ENCODE assay signal across 8 cellular contexts in genomic region chr7:130667593-130668257, GRCh38. TPM values are rescaled to one million over a fixed set of nuclear protein-coding genes. Genes with fewer than 3 reads are reported as not detected.
DNase-seq lines count a peak whose midpoint lies in the region; ATAC-seq and TF ChIP-seq lines count a peak whose summit lies in the region.

No MANE protein-coding gene starts in this region.

- H3K79me2 ChIP-seq in GM23248 (ENCODE audit: insufficient read depth): no peaks in the 10 kb centered on the region

- CTCF ChIA-PET in CD4-positive, alpha-beta T cell (lab: Charles Lee): no interaction called here

- H3K4me2 ChIP-seq in GM23248 (ENCODE audit: unreplicated experiment): peak overlapping the region; percentile 75

- H3K27me3 ChIP-seq in CD4-positive, alpha-beta T cell (ENCODE audit: control insufficient read depth, insufficient read depth, low read length): no peaks in the 10 kb centered on the region
- no peaks in the 10 kb centered on the region for H3K27me3 ChIP-seq in GM23248 (replicated peaks; ENCODE audit: insufficient read depth)
- H3K27me3 ChIP-seq in esophagus squamous epithelium: no peaks in the 10 kb centered on the region

- H3K27ac Mint-ChIP-seq in CD4-positive, alpha-beta T cell: peak overlapping the region; percentile 82
- peak overlapping the region; percentile 62 for H3K27ac Mint-ChIP-seq in osteocyte (ENCODE audit: unreplicated experiment)

- TF ChIP-seq POLR2A in esophagus squamous epithelium (IDR thresholded peaks at IDR 0.05): no peak

- TF ChIP-seq CTCF in CD4-positive, alpha-beta T cell (IDR thresholded peaks at IDR 0.05): no peak
- TF ChIP-seq CTCF in esophagus squamous epithelium (IDR thresholded peaks at IDR 0.05) (no peak), osteocyte (IDR thresholded peaks at IDR 0.05) (no peak)

- H3K27ac ChIP-seq in CD4-positive, alpha-beta T cell (ENCODE audit: low read depth, low read length): no peak overlapping the region
- H3K27ac ChIP-seq in GM23248 (no peak overlapping the region), SK-N-MC (0 out of 2 replicates have a peak overlapping the region, but pooled peaks have one; percentile 12), esophagus squamous epithelium (peak overlapping the region; percentile 74 to 90 (median 84))

- H2AFZ ChIP-seq in GM23248: peak overlapping the region; percentile 85

- peak overlapping the region; percentile 78 for H3K9ac ChIP-seq in GM23248
- H3K9ac ChIP-seq in SK-N-MC (ENCODE audit: insufficient read length): peak overlapping the region; percentile 78

- POLR2A ChIA-PET in CD4-positive, alpha-beta T cell (lab: Charles Lee): interaction anchor here (0.6 kb wide), 1 partner anchor 66 kb away, joined by 3 read pairs; the partner anchor contains the start of gene KLF14

- no peaks in the 10 kb centered on the region for H3K9me3 ChIP-seq in CD4-positive, alpha-beta T cell (ENCODE audit: control insufficient read depth, low read length)
- H3K9me3 ChIP-seq in GM23248 (ENCODE audit: low read depth) (no peaks in the 10 kb centered on the region), SK-N-MC (ENCODE audit: low read depth, low read length) (no peaks in the 10 kb centered on the region), esophagus squamous epithelium (no peaks in the 10 kb centered on the region)

- no peak for DNase-seq in CD4-positive, alpha-beta T cell
- DNase-seq in GM23248 (peak; percentile 33), SK-N-MC (ENCODE audit: low read depth, low spot score) (no peak), esophagus squamous epithelium (lab: John Stamatoyannopoulos, UW) (no peak), osteocyte (ENCODE audit: extremely low spot score, unreplicated experiment) (no peak), HK-2 (ENCODE audit: unreplicated experiment) (no peak), GM19240 (ENCODE audit: insufficient read length, low spot score) (no peak)

- H4K20me1 ChIP-seq in GM23248 (ENCODE audit: insufficient read depth): no peaks in the 10 kb centered on the region

- no peaks in the 10 kb centered on the region for H3K9me2 ChIP-seq in GM23248 (ENCODE audit: insufficient read depth)

- H3K4me1 Mint-ChIP-seq in CD4-positive, alpha-beta T cell (ENCODE audit: low read depth): peaks cover 21% of the 10 kb centered on the region
- peaks cover 18% of the 10 kb centered on the region for H3K4me1 Mint-ChIP-seq in osteocyte (ENCODE audit: unreplicated experiment)

- intact Hi-C loops in CD4-positive, alpha-beta T cell (cut with DNase I, micrococcal nuclease): loop anchor here in 1 of 2 experiments (2.0 to 5.0 kb wide), 3 partner anchors 225 to 597 kb away; partner anchors contain the start of genes CEP41, KLHDC10 and TMEM209
- intact Hi-C loops in esophagus squamous epithelium (cut with DNase I): no loop called here

- H3F3A ChIP-seq in GM23248 (ENCODE audit: insufficient read depth): no peaks in the 10 kb centered on the region

- H3K36me3 Mint-ChIP-seq in CD4-positive, alpha-beta T cell (ENCODE audit: low read depth): peaks cover 26% of the 10 kb centered on the region
- peaks cover 5% of the 10 kb centered on the region for H3K36me3 Mint-ChIP-seq in osteocyte (ENCODE audit: unreplicated experiment)

- WGBS in GM23248 (ENCODE audit: low coverage in 1 of 2, low lambda C conversion rate in 2 of 2, missing lambda C conversion rate in 2 of 2), 2 experiments: 6% methylated on average over 19 of the region's 19 CpGs
- 19 to 24% methylated on average over 10 to 15 of the region's 19 CpGs for WGBS in esophagus squamous epithelium, 2 donors

- H3K36me3 ChIP-seq in GM23248 (ENCODE audit: low read depth) (no peaks in the 10 kb centered on the region), SK-N-MC (ENCODE audit: insufficient read depth, low read length) (peaks cover 13% of the 10 kb centered on the region; the same call in 1 of the 2 replicates), esophagus squamous epithelium (peaks cover 0 to 13% (median 0%) of the 10 kb centered on the region in 3 donors)

- peak; percentile 12 for ATAC-seq in CD4-positive, alpha-beta T cell (ENCODE audit: poor library complexity)
- no peak for ATAC-seq in GM18520 (IDR thresholded peaks at IDR 0.05; ENCODE audit: unreplicated experiment)

- H3K4me3 ChIP-seq in GM23248 (peak overlapping the region; percentile 84), SK-N-MC (peak overlapping the region; percentile 99), esophagus squamous epithelium (peak overlapping the region; percentile 71 to 95 (median 82))

- H3K27me3 Mint-ChIP-seq in CD4-positive, alpha-beta T cell: no peaks in the 10 kb centered on the region
- H3K27me3 Mint-ChIP-seq in osteocyte (ENCODE audit: unreplicated experiment): no peaks in the 10 kb centered on the region

- in situ Hi-C loops in GM23248 (cut with MboI): no loop called here

- H3K4me1 ChIP-seq in GM23248 (ENCODE audit: insufficient read depth) (peaks cover 6% of the 10 kb centered on the region), esophagus squamous epithelium (peaks cover 0 to 17% (median 3%) of the 10 kb centered on the region in 3 donors)

- H3K4me3 Mint-ChIP-seq in CD4-positive, alpha-beta T cell: peak overlapping the region; percentile 94
- peak overlapping the region; percentile 79 for H3K4me3 Mint-ChIP-seq in osteocyte (ENCODE audit: unreplicated experiment)

- H3K9me3 Mint-ChIP-seq in CD4-positive, alpha-beta T cell: no peaks in the 10 kb centered on the region
- no peaks in the 10 kb centered on the region for H3K9me3 Mint-ChIP-seq in osteocyte (ENCODE audit: unreplicated experiment)

RNA-seq across cellular contexts. Expression of gene COPG2, which starts 0.8 kb away (rescaled TPM):
- total RNA-seq in CD4-positive, alpha-beta T cell: 1 to 10 TPM; 4.1 to 4.3 TPM
- 29.7 and 35.2 TPM in 2 replicates for total RNA-seq in GM23248 (2014; rRNA removed; shearing (Covaris generic))
- polyA plus RNA-seq in GM23248 (2016; fragmentation: Nextera tagmentation; extraction: Ambion mirVana): 3.4 and 3.5 TPM in 2 replicates
- total RNA-seq in esophagus squamous epithelium (10 to 100 TPM; 12.3 to 28.2 (median 17.8) TPM), osteocyte (31.2 and 33.4 TPM in 2 replicates)

RNA-seq across cellular contexts. Expression of gene TSGA13, which starts 18.6 kb away (rescaled TPM):
- total RNA-seq in CD4-positive, alpha-beta T cell: not detected
- not detected in 2 replicates for total RNA-seq in GM23248 (2014; rRNA removed; shearing (Covaris generic))
- polyA plus RNA-seq in GM23248 (2016; fragmentation: Nextera tagmentation; extraction: Ambion mirVana): not detected in 2 replicates
- total RNA-seq in esophagus squamous epithelium: not detected
- total RNA-seq in osteocyte: not detected in 2 replicates

Comparison
In these comparisons a context has a peak if more than half of its experiments do, and no peak if none do; other contexts are left out.
1. H3K27ac ChIP-seq: peak in SK-N-MC (single experiment) and esophagus squamous epithelium (4 of 4); none in CD4-positive, alpha-beta T cell (single experiment) and GM23248 (single experiment).
2. Peak in every context shown above with its lines, with median percentiles within 50 percentile points of each other: H3K4me3 ChIP-seq.